In the genomic region with DNA sequence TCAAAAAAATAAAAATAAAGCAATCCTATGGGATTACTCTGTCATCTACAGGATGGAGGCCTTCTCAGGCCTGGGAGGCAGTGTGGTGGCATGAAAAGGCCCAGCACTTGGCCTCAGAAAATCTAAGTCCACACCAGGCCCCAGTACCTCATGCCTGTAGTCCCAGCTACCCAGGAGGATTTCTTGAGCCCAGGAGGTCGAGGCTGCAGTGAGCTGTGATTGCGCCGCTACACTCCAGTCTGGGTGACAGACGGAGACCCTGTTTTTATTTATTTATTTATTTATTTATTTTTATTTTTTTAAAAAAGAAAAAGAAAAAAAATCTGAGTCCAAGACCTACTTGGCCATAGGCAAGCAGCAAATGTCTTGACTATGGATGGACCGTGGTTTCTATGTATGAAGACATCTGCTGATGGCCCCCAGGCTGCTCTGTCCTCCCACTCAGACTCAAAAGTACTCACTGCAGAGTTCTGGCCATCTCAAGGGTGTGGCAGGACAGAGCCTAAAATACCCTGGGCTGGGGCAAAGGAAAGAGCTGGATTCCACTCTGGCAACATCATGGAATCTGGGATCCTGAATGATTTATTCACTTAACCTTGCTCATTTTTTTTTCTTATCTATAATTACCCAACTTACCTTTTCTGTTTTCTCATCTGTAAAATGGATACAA, we compare ENCODE assay signal across 5 cellular contexts.
"Had no signal": no experiment of that assay in that cellular context is flagged by ENCODE, and none has a peak within 500 bp of the region (broad histone marks: within the 10 kb centered on the region; RNA-seq: fewer than 3 reads in every experiment).

No MANE protein-coding gene starts in this region.

- H3K36me3 ChIP-seq: brain microvascular endothelial cell, SJSA1 had no signal

- H3K4me3 ChIP-seq: SJSA1 had no signal

- H3K9me3 ChIP-seq: SJSA1 had no signal

- H3K27me3 ChIP-seq: brain microvascular endothelial cell, SJSA1 had no signal

- ATAC-seq: activated CD4-positive, CD25-positive, alpha-beta regulatory T cell treated with anti-CD3 and anti-CD28 coated beads, Interleukin-2, amount 50 U/mL, for 24 hours had no signal

- DNase-seq: NCI-H1930, NCI-H2171 had no signal

- H3K27ac ChIP-seq: brain microvascular endothelial cell, SJSA1 had no signal
